ENCODE assay signal across 1 cellular context in the genomic region with DNA sequence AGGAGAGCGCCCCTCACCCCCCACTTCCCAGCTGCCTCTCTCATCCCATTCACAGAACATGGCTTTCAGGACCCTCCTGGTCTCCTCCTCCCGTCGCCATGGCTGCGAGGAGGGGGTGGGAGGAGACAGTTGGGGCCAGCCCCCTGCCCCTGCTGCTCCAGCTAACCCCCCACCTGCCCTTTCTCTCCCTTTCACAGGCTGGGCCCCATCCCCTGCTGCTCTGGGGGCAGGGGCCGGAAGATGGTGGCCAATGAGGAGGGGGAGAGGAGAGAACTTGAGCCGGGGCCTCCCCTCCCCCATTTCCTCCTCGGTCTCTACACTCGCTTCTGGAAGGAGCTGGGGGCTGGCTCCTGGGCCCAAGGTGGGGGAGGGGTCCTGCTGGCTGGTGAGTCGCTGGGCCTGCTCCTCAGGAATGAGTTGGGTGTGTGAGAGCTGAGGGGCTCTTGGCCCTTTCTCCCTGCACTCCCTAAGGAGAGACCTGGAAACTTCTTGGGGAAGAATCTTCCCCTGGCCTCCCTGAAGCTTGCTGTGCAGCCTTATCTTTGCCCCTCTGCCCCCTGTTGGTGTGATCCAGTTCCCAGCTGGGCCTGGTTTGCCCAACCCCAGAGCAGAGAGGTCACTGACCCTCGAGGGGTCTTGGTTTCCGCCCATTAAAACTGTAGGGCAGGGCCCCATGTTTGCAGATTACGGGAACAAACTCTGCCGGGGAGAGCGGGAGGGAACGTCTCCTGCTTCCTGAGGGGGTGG.
TF ChIP-seq lines count a peak whose summit lies in the region.

No MANE protein-coding gene starts in this region.

TF ChIP-seq in GM12878, 131 proteins besides CTCF, POLR2A, EP300 and RAD21:
- TF ChIP-seq, protein P1, sequence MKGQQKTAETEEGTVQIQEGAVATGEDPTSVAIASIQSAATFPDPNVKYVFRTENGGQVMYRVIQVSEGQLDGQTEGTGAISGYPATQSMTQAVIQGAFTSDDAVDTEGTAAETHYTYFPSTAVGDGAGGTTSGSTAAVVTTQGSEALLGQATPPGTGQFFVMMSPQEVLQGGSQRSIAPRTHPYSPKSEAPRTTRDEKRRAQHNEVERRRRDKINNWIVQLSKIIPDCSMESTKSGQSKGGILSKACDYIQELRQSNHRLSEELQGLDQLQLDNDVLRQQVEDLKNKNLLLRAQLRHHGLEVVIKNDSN (IDR thresholded peaks at IDR 0.05; ENCODE audit: borderline replicate concordance, extremely low read length, insufficient read depth, low read depth, low read length) = no peak
- TF ChIP-seq CBX5 (IDR thresholded peaks at IDR 0.05; ENCODE audit: low read depth) (no peak), CBFB (IDR thresholded peaks at IDR 0.05; ENCODE audit: low read depth) (no peak), SMAD1 (IDR thresholded peaks at IDR 0.05; ENCODE audit: low read depth, partially characterized antibody) (no peak), JUND (IDR thresholded peaks at IDR 0.05; ENCODE audit: low read depth, low read length) (no peak), CHD1 (IDR thresholded peaks at IDR 0.05; ENCODE audit: low read depth, low read length) (no peak), MEF2A (IDR thresholded peaks at IDR 0.05; ENCODE audit: insufficient read depth, low read depth, low read length) (no peak), PBX3 (IDR thresholded peaks at IDR 0.05; ENCODE audit: insufficient replicate concordance, low read depth, low read length) (no peak), ASH2L (IDR thresholded peaks at IDR 0.05; ENCODE audit: borderline replicate concordance, low read depth) (no peak)
- TF ChIP-seq, protein P2, sequence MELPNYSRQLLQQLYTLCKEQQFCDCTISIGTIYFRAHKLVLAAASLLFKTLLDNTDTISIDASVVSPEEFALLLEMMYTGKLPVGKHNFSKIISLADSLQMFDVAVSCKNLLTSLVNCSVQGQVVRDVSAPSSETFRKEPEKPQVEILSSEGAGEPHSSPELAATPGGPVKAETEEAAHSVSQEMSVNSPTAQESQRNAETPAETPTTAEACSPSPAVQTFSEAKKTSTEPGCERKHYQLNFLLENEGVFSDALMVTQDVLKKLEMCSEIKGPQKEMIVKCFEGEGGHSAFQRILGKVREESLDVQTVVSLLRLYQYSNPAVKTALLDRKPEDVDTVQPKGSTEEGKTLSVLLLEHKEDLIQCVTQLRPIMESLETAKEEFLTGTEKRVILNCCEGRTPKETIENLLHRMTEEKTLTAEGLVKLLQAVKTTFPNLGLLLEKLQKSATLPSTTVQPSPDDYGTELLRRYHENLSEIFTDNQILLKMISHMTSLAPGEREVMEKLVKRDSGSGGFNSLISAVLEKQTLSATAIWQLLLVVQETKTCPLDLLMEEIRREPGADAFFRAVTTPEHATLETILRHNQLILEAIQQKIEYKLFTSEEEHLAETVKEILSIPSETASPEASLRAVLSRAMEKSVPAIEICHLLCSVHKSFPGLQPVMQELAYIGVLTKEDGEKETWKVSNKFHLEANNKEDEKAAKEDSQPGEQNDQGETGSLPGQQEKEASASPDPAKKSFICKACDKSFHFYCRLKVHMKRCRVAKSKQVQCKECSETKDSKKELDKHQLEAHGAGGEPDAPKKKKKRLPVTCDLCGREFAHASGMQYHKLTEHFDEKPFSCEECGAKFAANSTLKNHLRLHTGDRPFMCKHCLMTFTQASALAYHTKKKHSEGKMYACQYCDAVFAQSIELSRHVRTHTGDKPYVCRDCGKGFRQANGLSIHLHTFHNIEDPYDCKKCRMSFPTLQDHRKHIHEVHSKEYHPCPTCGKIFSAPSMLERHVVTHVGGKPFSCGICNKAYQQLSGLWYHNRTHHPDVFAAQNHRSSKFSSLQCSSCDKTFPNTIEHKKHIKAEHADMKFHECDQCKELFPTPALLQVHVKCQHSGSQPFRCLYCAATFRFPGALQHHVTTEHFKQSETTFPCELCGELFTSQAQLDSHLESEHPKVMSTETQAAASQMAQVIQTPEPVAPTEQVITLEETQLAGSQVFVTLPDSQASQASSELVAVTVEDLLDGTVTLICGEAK (IDR thresholded peaks at IDR 0.05; ENCODE audit: borderline replicate concordance) = no peak
- TF ChIP-seq, protein P3, sequence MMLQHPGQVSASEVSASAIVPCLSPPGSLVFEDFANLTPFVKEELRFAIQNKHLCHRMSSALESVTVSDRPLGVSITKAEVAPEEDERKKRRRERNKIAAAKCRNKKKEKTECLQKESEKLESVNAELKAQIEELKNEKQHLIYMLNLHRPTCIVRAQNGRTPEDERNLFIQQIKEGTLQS (IDR thresholded peaks at IDR 0.05; ENCODE audit: borderline replicate concordance, extremely low read depth, low read depth, low read length) = no peak
- TF ChIP-seq, protein P4, sequence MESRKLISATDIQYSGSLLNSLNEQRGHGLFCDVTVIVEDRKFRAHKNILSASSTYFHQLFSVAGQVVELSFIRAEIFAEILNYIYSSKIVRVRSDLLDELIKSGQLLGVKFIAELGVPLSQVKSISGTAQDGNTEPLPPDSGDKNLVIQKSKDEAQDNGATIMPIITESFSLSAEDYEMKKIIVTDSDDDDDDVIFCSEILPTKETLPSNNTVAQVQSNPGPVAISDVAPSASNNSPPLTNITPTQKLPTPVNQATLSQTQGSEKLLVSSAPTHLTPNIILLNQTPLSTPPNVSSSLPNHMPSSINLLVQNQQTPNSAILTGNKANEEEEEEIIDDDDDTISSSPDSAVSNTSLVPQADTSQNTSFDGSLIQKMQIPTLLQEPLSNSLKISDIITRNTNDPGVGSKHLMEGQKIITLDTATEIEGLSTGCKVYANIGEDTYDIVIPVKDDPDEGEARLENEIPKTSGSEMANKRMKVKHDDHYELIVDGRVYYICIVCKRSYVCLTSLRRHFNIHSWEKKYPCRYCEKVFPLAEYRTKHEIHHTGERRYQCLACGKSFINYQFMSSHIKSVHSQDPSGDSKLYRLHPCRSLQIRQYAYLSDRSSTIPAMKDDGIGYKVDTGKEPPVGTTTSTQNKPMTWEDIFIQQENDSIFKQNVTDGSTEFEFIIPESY (IDR thresholded peaks at IDR 0.05) = no peak
